1 cellular context compared by ENCODE assay signal in genomic region chr14:29163109-29163508, GRCh38.
TF ChIP-seq lines count a peak whose summit lies in the region.

No MANE protein-coding gene starts in this region.

TF ChIP-seq in HepG2, 621 proteins besides CTCF, POLR2A, EP300 and RAD21 (continued from another document):
- TF ChIP-seq THAP9 (CRISPR knock-in tag; IDR thresholded peaks at IDR 0.05; ENCODE audit: borderline replicate concordance) (no peak), THAP7 (CRISPR knock-in tag; IDR thresholded peaks at IDR 0.05) (no peak), MAFF (IDR thresholded peaks at IDR 0.05; ENCODE audit: low read depth, low read length) (peak; percentile 33; the same call in 1 of the 2 replicates)
